ENCODE assay signal across 10 cellular contexts in genomic region chr15:64773606-64774555, GRCh38. TPM values are rescaled to one million over a fixed set of nuclear protein-coding genes. Genes with fewer than 3 reads are reported as not detected.
A peak's percentile ranks its signal among the peaks of the same experiment; 100 is the strongest.
DNase-seq lines count a peak whose midpoint lies in the region; ATAC-seq and TF ChIP-seq lines count a peak whose summit lies in the region.
"Had no signal": no experiment of that assay in that cellular context is flagged by ENCODE, and none has a peak within 500 bp of the region (broad histone marks: within the 10 kb centered on the region; RNA-seq: fewer than 3 reads in every experiment).

No MANE protein-coding gene starts in this region.

- no peaks in the 10 kb centered on the region for H3K36me3 ChIP-seq in colonic mucosa
- no peaks in the 10 kb centered on the region for H3K36me3 ChIP-seq in lung (ENCODE audit: control insufficient read depth in 2 of 2, insufficient read depth in 2 of 2, low read length in 2 of 2)
- H3K36me3 ChIP-seq in thyroid gland = no peaks in the 10 kb centered on the region

- peak overlapping the region; percentile 44 for H3K4me3 Mint-ChIP-seq in activated CD4-positive, alpha-beta T cell treated with anti-CD3 and anti-CD28 coated beads for 36 hours

- H3K27me3 ChIP-seq in colonic mucosa = peaks cover 34% of the 10 kb centered on the region
- H3K27me3 ChIP-seq in lung (ENCODE audit: control insufficient read depth, insufficient read depth) = no peaks in the 10 kb centered on the region
- H3K27me3 ChIP-seq in thyroid gland = no peaks in the 10 kb centered on the region

- H3K27ac ChIP-seq in colonic mucosa (peak overlapping the region; percentile 22), lung (ENCODE audit: low read depth in 1 of 2, low read length in 1 of 2) (peak overlapping the region; percentile 1 to 98), thyroid gland (peak overlapping the region in 2 of 3 donors; percentile 36 to 92)

- H3K9ac ChIP-seq in colonic mucosa (ENCODE audit: low read depth in 2 of 2, low read length in 2 of 2) = peak overlapping the region in 1 of 2 donors; percentile 9

- H3K9me3 Mint-ChIP-seq in activated CD4-positive, alpha-beta T cell treated with anti-CD3 and anti-CD28 coated beads for 36 hours (ENCODE audit: low read depth) = no peaks in the 10 kb centered on the region

- 74 to 76% methylated on average over 23 of the region's 23 CpGs for WGBS in lung, 2 donors
- WGBS in thyroid gland, 2 donors = 87% methylated on average over 23 of the region's 23 CpGs

- intact Hi-C loops in activated CD4-positive, alpha-beta T cell treated with anti-CD3 and anti-CD28 coated beads for 36 hours (cut with DNase I, micrococcal nuclease) = no loop called here
- intact Hi-C loops in colonic mucosa (cut with DNase I) (no loop called here), thyroid gland (cut with DNase I) (no loop called here)

- DNase-seq in activated CD4-positive, alpha-beta T cell treated with anti-CD3 and anti-CD28 coated beads for 36 hours = no peak
- no peak for DNase-seq in activated CD4-positive, alpha-beta T cell treated with anti-CD3 and anti-CD28 coated beads for 4 hours
- DNase-seq in colonic mucosa = no peak
- no peak for DNase-seq in lung (ENCODE audit: low spot score)
- DNase-seq in thyroid gland = no peak
- no peak for DNase-seq in NCI-H1436 (lab: John Stamatoyannopoulos, UW)
- DNase-seq: activated naive CD4-positive, alpha-beta T cell treated with anti-CD3 and anti-CD28 coated beads, Interleukin-2, amount 50 U/mL, for 16 hours; stimulated activated CD4-positive, alpha-beta T cell treated with anti-CD3 and anti-CD28 coated beads, Interleukin-2, amount 100 ng/mL, for 24 hours had no signal

- no peaks in the 10 kb centered on the region for H3K4me1 Mint-ChIP-seq in activated CD4-positive, alpha-beta T cell treated with anti-CD3 and anti-CD28 coated beads for 36 hours

- TF ChIP-seq POLR2A in thyroid gland (IDR thresholded peaks at IDR 0.05) = no peak

- H3K9me3 ChIP-seq in colonic mucosa (no peaks in the 10 kb centered on the region), lung (ENCODE audit: control insufficient read depth in 2 of 2, insufficient read depth in 1 of 2, low read length in 1 of 2) (no peaks in the 10 kb centered on the region), thyroid gland (no peaks in the 10 kb centered on the region)

- H3K4me1 ChIP-seq in colonic mucosa (no peaks in the 10 kb centered on the region), lung (ENCODE audit: control insufficient read depth in 2 of 2, insufficient read depth in 2 of 2, low read length in 2 of 2) (peaks cover 3 to 4% of the 10 kb centered on the region in 2 donors), thyroid gland (peaks cover 6 to 17% of the 10 kb centered on the region in 2 donors)

- CTCF ChIA-PET in activated CD4-positive, alpha-beta T cell treated with anti-CD3 and anti-CD28 coated beads for 36 hours (lab: Charles Lee) = no interaction called here

- H3K4me3 ChIP-seq in colonic mucosa (peak overlapping the region; percentile 38), lung (no peak overlapping the region), thyroid gland (replicated peaks in 1 of 3) (peak overlapping the region in 1 of 3 donors; percentile 85)

- no peak overlapping the region for H3K27ac Mint-ChIP-seq in activated CD4-positive, alpha-beta T cell treated with anti-CD3 and anti-CD28 coated beads for 36 hours

- TF ChIP-seq CTCF in colonic mucosa (IDR thresholded peaks at IDR 0.05) (no peak), lung (IDR thresholded peaks at IDR 0.05; ENCODE audit: control extremely low read depth, extremely low read depth) (no peak), thyroid gland (IDR thresholded peaks at IDR 0.05) (no peak)

- no peaks in the 10 kb centered on the region for H3K36me3 Mint-ChIP-seq in activated CD4-positive, alpha-beta T cell treated with anti-CD3 and anti-CD28 coated beads for 36 hours (ENCODE audit: low read depth)

- H3K27me3 Mint-ChIP-seq in activated CD4-positive, alpha-beta T cell treated with anti-CD3 and anti-CD28 coated beads for 36 hours = peaks cover 32% of the 10 kb centered on the region

- no peak for ATAC-seq in activated CD4-positive, alpha-beta T cell treated with anti-CD3 and anti-CD28 coated beads for 36 hours
- ATAC-seq in lung (ENCODE audit: insufficient read depth, low FRiP score) (no peak), GM21825 (IDR thresholded peaks at IDR 0.05; ENCODE audit: unreplicated experiment) (no peak), GM21576 (IDR thresholded peaks at IDR 0.05; ENCODE audit: unreplicated experiment) (no peak)

- POLR2A ChIA-PET in activated CD4-positive, alpha-beta T cell treated with anti-CD3 and anti-CD28 coated beads for 36 hours (lab: Charles Lee) = no interaction called here

RNA-seq across cellular contexts. Expression of gene RBPMS2, which starts 1.5 kb away (rescaled TPM):
- total RNA-seq in activated CD4-positive, alpha-beta T cell treated with anti-CD3 and anti-CD28 coated beads for 36 hours = not detected
- total RNA-seq in colonic mucosa = 10 to 100 TPM in 1 of 2 donors, 1 to 10 TPM in 1; 1.3 to 14.5 TPM
- 1 to 10 TPM in 1 of 2 donors, under 1 TPM in 1; 0.68 to 3.9 TPM for total RNA-seq in lung
- 1 to 10 TPM; 2.0 to 2.6 TPM for polyA plus RNA-seq in lung
- total RNA-seq in thyroid gland = 1 to 10 TPM; 2.6 to 3.5 (median 3.1) TPM

RNA-seq across cellular contexts. Expression of gene PIF1, which starts 51.6 kb away (rescaled TPM):
- 10 to 100 TPM; 30.0 to 36.3 TPM for total RNA-seq in activated CD4-positive, alpha-beta T cell treated with anti-CD3 and anti-CD28 coated beads for 36 hours
- total RNA-seq in colonic mucosa (10 to 100 TPM in 1 of 2 donors, 1 to 10 TPM in 1; 6.1 to 20.7 TPM), lung (1 to 10 TPM; 1.1 to 2.4 TPM), thyroid gland (1 to 10 TPM in 1 of 4 donors, under 1 TPM in 2, not detected in 1; 0.33 to 1.1 (median 0.54) TPM)
- polyA plus RNA-seq in lung = 1 to 10 TPM; 1.1 to 1.4 TPM
